In genomic region chr1:244053831-244054230, GRCh38 we compare ENCODE assay signal across 20 cellular contexts. TPM values are rescaled to one million over a fixed set of nuclear protein-coding genes. Genes with fewer than 3 reads are reported as not detected.
A peak's percentile ranks its signal among the peaks of the same experiment; 100 is the strongest.
DNase-seq lines count a peak whose midpoint lies in the region; ATAC-seq and TF ChIP-seq lines count a peak whose summit lies in the region.
"Had no signal": no experiment of that assay in that cellular context is flagged by ENCODE, and none has a peak within 500 bp of the region (broad histone marks: within the 10 kb centered on the region; RNA-seq: fewer than 3 reads in every experiment).

No MANE protein-coding gene starts in this region.

- peak overlapping the region; percentile 91 for H3K27ac ChIP-seq in cingulate gyrus (ENCODE audit: low read depth, low read length)
- H3K27ac ChIP-seq in neural progenitor cell: peak overlapping the region; percentile 37
- peak overlapping the region; percentile 88 for H3K27ac ChIP-seq in temporal lobe (ENCODE audit: low read depth, low read length)

- peaks cover 30% of the 10 kb centered on the region for H3K4me1 Mint-ChIP-seq in neural progenitor cell

- no peaks in the 10 kb centered on the region for H3K9me3 Mint-ChIP-seq in neural progenitor cell
- H3K9me3 Mint-ChIP-seq: H9 had no signal

- H2AFZ ChIP-seq in neural progenitor cell (replicated peaks): no peak overlapping the region

- H3F3A ChIP-seq in neural progenitor cell (ENCODE audit: low read depth): peaks cover 35% of the 10 kb centered on the region

- peaks cover 4% of the 10 kb centered on the region for H3K36me3 Mint-ChIP-seq in neural progenitor cell

- no peak for TF ChIP-seq CTCF in neural progenitor cell (IDR thresholded peaks at IDR 0.05)
- TF ChIP-seq CTCF in foreskin fibroblast (IDR thresholded peaks at IDR 0.05; ENCODE audit: low read depth, low read length): no peak

- H3K4me3 ChIP-seq in neural progenitor cell (no peak overlapping the region), foreskin fibroblast (ENCODE audit: low read depth in 1 of 2, low read length in 2 of 2) (no peak overlapping the region)
- H3K4me3 ChIP-seq: GM12878 had no signal

- peaks cover 73% of the 10 kb centered on the region for H3K79me2 ChIP-seq in neural progenitor cell (ENCODE audit: low read depth)

- H3K4me2 ChIP-seq in neural progenitor cell: no peak overlapping the region

- H3K4me1 ChIP-seq in neural progenitor cell: peaks cover 64% of the 10 kb centered on the region

- no peak overlapping the region for H3K9ac ChIP-seq in neural progenitor cell

- H3K27me3 ChIP-seq in neural progenitor cell: no peaks in the 10 kb centered on the region

- no peaks in the 10 kb centered on the region for H3K9me3 ChIP-seq in neural progenitor cell (ENCODE audit: low read depth)

- H3K4me3 Mint-ChIP-seq in neural progenitor cell: no peak overlapping the region
- H3K4me3 Mint-ChIP-seq: activated CD8-positive, alpha-beta memory T cell treated with anti-CD3 and anti-CD28 coated beads, Interleukin-2, amount 10 ng/mL, durations not matched to agents 7 days and 5 days; H9 had no signal

- peaks cover 3% of the 10 kb centered on the region for H3K27me3 Mint-ChIP-seq in neural progenitor cell (ENCODE audit: insufficient read depth, low read depth)

- no peak for ATAC-seq in HG03025 (IDR thresholded peaks at IDR 0.05; ENCODE audit: low FRiP score, unreplicated experiment)
- ATAC-seq: activated CD4-positive, CD25-positive, alpha-beta regulatory T cell treated with anti-CD3 and anti-CD28 coated beads, Interleukin-2, amount 50 U/mL, for 24 hours; activated CD8-positive, alpha-beta memory T cell treated with anti-CD3 and anti-CD28 coated beads, Interleukin-2, amount 10 ng/mL, durations not matched to agents 7 days and 5 days; GM12878; left cardiac atrium had no signal

- peak; percentile 38 for DNase-seq in NCI-H82 treated with DMSO at 0.1 percent for 48 hours (lab: John Stamatoyannopoulos, UW; ENCODE audit: unreplicated experiment)
- DNase-seq in neural progenitor cell (ENCODE audit: low spot score): no peak
- DNase-seq in foreskin fibroblast: no peak
- DNase-seq in activated CD4-positive, alpha-beta T cell treated with anti-CD3 and anti-CD28 coated beads, Interleukin-2, amount 50 U/mL, for 4 hours: no peak
- DNase-seq: activated CD8-positive, alpha-beta memory T cell treated with anti-CD3 and anti-CD28 coated beads, Interleukin-2, amount 10 ng/mL, durations not matched to agents 7 days and 5 days; DMS 273 treated with DMSO at 0.1 percent for 48 hours; GF-D8; H9; KBM-7; left cardiac atrium; NCI-H2029 treated with DMSO at 0.1 percent for 48 hours; OCI-M1; SIG-M5; stimulated activated CD4-positive, alpha-beta T cell treated with anti-CD3 and anti-CD28 coated beads, Interleukin-2, amount 100 ng/mL, for 48 hours; T1000 had no signal

- no peak overlapping the region for H3K27ac Mint-ChIP-seq in neural progenitor cell
- H3K27ac Mint-ChIP-seq: activated CD8-positive, alpha-beta memory T cell treated with anti-CD3 and anti-CD28 coated beads, Interleukin-2, amount 10 ng/mL, durations not matched to agents 7 days and 5 days; H9 had no signal

- H4K20me1 ChIP-seq in neural progenitor cell (ENCODE audit: low read depth): peaks cover 68% of the 10 kb centered on the region

- no peaks in the 10 kb centered on the region for H3K36me3 ChIP-seq in neural progenitor cell

RNA-seq across cellular contexts. Expression of gene ZBTB18, which starts 2.7 kb away (rescaled TPM):
- total RNA-seq in neural progenitor cell (ENCODE audit: low replicate concordance): 26.8 and 30.1 TPM in 2 replicates
- total RNA-seq in temporal lobe: 364 TPM

Comparison
In these comparisons a context has a peak if more than half of its experiments do, and no peak if none do; other contexts are left out.
1. H3K27ac ChIP-seq: peak in every context shown above with its lines; median percentile 91 in cingulate gyrus; 88 in temporal lobe; 37 in neural progenitor cell.
2. RNA of gene ZBTB18, which starts 2.7 kb away (total RNA-seq): 364 TPM in temporal lobe (single experiment); 26.8 to 30.1 TPM in neural progenitor cell; every median in the first group is over 10 times any median in the second.